Comparison of ENCODE assay signal across 8 cellular contexts in the genomic region with DNA sequence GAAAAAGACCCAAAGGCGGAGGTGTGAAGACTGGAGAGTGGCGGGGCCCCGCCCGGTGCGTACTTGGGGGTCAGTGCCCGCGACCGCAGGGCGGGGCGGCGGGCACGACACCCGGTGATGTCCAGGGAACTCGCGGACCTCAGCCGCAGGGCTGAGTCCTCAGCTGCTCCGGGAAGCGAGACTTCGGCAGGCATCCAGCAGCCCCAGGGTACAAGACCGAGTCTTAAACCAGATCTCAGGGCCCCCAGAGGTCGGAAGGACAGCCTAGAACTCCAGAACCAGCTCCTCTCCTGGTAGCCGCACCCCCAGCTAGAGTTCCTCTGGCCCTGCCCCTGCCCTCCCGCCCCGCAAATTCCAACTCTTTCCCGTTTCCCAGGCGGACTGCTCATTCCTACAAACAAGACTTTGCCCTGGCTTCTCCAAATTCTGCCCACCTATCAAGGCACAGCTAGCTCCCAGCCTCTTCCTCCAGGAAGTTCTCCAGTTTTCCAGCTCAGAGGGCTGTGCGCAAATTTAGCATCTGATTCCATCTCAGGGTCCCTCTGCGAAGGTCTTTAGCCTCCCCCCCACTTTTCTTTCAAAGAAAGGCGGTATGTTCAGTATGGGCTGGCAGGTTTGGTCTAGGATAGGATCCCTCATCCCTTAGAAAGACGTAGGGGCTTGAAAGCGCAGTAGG. TPM values are rescaled to one million over a fixed set of nuclear protein-coding genes. Genes with fewer than 3 reads are reported as not detected.
DNase-seq lines count a peak whose midpoint lies in the region; ATAC-seq and TF ChIP-seq lines count a peak whose summit lies in the region.

No MANE protein-coding gene starts in this region.

- peak; percentile 12 for DNase-seq in NCI-H748 (lab: John Stamatoyannopoulos, UW; ENCODE audit: unreplicated experiment)
- no peak for DNase-seq in NCI-H748 treated with DMSO at 0.1 percent for 48 hours (lab: John Stamatoyannopoulos, UW)
- no peak for DNase-seq in fibroblast of the aortic adventitia (ENCODE audit: low read depth)
- peak; percentile 85 for DNase-seq in posterior vena cava (ENCODE audit: low spot score)
- DNase-seq in hypothalamus (lab: John Stamatoyannopoulos, UW), result no peak

- intact Hi-C loops in posterior vena cava (cut with DNase I), result no loop called here

- TF ChIP-seq CTCF in VCaP (conservative IDR thresholded peaks at IDR 0.05) (no peak), fibroblast of the aortic adventitia (IDR thresholded peaks at IDR 0.05; ENCODE audit: insufficient read depth, low read length) (no peak)

- H3K4me3 ChIP-seq in fibroblast of the aortic adventitia (ENCODE audit: low read depth, low read length), result peak overlapping the region; percentile 37

- peak overlapping the region; percentile 56 for H3K27ac ChIP-seq in VCaP

- no peak for ATAC-seq in HG03095 (IDR thresholded peaks at IDR 0.05; ENCODE audit: unreplicated experiment)
- no peak for ATAC-seq in HG02938 (IDR thresholded peaks at IDR 0.05; ENCODE audit: unreplicated experiment)

RNA-seq across cellular contexts. Expression of a gene that starts 26.0 kb away (rescaled TPM):
- total RNA-seq in fibroblast of the aortic adventitia (ENCODE audit: low replicate concordance) (not detected in 2 replicates), posterior vena cava (not detected)

RNA-seq across cellular contexts. Expression of a gene that starts 37.7 kb away (rescaled TPM):
- 15.0 and 21.1 TPM in 2 replicates for total RNA-seq in fibroblast of the aortic adventitia (ENCODE audit: low replicate concordance)
- 10 to 100 TPM; 17.1 to 20.8 TPM for total RNA-seq in posterior vena cava

RNA-seq across cellular contexts. Expression of a gene that starts 56.7 kb away (rescaled TPM):
- total RNA-seq in fibroblast of the aortic adventitia (ENCODE audit: low replicate concordance) (8.6 and 15.0 TPM in 2 replicates), posterior vena cava (10 to 100 TPM; 16.8 to 23.5 TPM)

RNA-seq across cellular contexts. Expression of a gene that starts 57.8 kb away (rescaled TPM):
- total RNA-seq in fibroblast of the aortic adventitia (ENCODE audit: low replicate concordance), result 195 and 196 TPM in 2 replicates
- total RNA-seq in posterior vena cava, result 100 to 1,000 TPM; 190 to 234 TPM

Comparison
In these comparisons a context has a peak if more than half of its experiments do, and no peak if none do; other contexts are left out.
1. DNase-seq: peak in NCI-H748 (single experiment) and posterior vena cava (single experiment); none in NCI-H748 treated with DMSO at 0.1 percent for 48 hours (single experiment), fibroblast of the aortic adventitia (single experiment) and hypothalamus (0 of 51).